Comparison of ENCODE assay signal across 14 cellular contexts in genomic region chr17:47956818-47957590, GRCh38. TPM values are rescaled to one million over a fixed set of nuclear protein-coding genes. Genes with fewer than 3 reads are reported as not detected.
DNase-seq lines count a peak whose midpoint lies in the region; ATAC-seq and TF ChIP-seq lines count a peak whose summit lies in the region.
"Had no signal": no experiment of that assay in that cellular context is flagged by ENCODE, and none has a peak within 500 bp of the region (broad histone marks: within the 10 kb centered on the region; RNA-seq: fewer than 3 reads in every experiment).

No MANE protein-coding gene starts in this region.

- no peak for TF ChIP-seq CTCF in mucosa of descending colon (IDR thresholded peaks at IDR 0.05)

- no peak overlapping the region for H3K4me3 Mint-ChIP-seq in naive thymus-derived CD4-positive, alpha-beta T cell
- H3K4me3 Mint-ChIP-seq in T-helper 17 cell, result no peak overlapping the region
- H3K4me3 Mint-ChIP-seq: activated CD4-positive, alpha-beta T cell treated with anti-CD3 and anti-CD28 coated beads for 36 hours; CD8-positive, alpha-beta T cell had no signal

- H3K9ac ChIP-seq in endocrine pancreas (ENCODE audit: control insufficient read depth, insufficient read depth, low read length), result peak overlapping the region; percentile 61

- H3K4me1 Mint-ChIP-seq in naive thymus-derived CD4-positive, alpha-beta T cell, result no peaks in the 10 kb centered on the region
- H3K4me1 Mint-ChIP-seq in T-helper 17 cell, result no peaks in the 10 kb centered on the region
- H3K4me1 Mint-ChIP-seq: activated CD4-positive, alpha-beta T cell treated with anti-CD3 and anti-CD28 coated beads for 36 hours had no signal

- peak overlapping the region; percentile 57 for H3K27ac ChIP-seq in KOPT-K1 (ENCODE audit: low read depth, low read length, poor library complexity, severe bottlenecking)
- H3K27ac ChIP-seq in naive thymus-derived CD4-positive, alpha-beta T cell (ENCODE audit: low read depth, low read length), result no peak overlapping the region
- H3K27ac ChIP-seq: neutrophil had no signal

- POLR2A ChIA-PET in naive thymus-derived CD4-positive, alpha-beta T cell (lab: Charles Lee), result no interaction called here

- peaks cover 0 to 11% (median 2%) of the 10 kb centered on the region in 5 donors for H3K36me3 Mint-ChIP-seq in naive thymus-derived CD4-positive, alpha-beta T cell
- no peaks in the 10 kb centered on the region for H3K36me3 Mint-ChIP-seq in T-helper 17 cell (ENCODE audit: low read depth)

- H3K4me3 ChIP-seq in endocrine pancreas (ENCODE audit: control insufficient read depth, insufficient read depth, low read length), result peak overlapping the region; percentile 60
- H3K4me3 ChIP-seq in mucosa of descending colon, result peak overlapping the region; percentile 52
- H3K4me3 ChIP-seq in naive thymus-derived CD4-positive, alpha-beta T cell (ENCODE audit: low read length), result no peak overlapping the region

- H3K4me1 ChIP-seq in endocrine pancreas (ENCODE audit: control insufficient read depth, insufficient read depth, low read length) (no peaks in the 10 kb centered on the region), mucosa of descending colon (ENCODE audit: low read depth) (peaks cover 33% of the 10 kb centered on the region)
- no peaks in the 10 kb centered on the region for H3K4me1 ChIP-seq in naive thymus-derived CD4-positive, alpha-beta T cell (ENCODE audit: control insufficient read depth in 2 of 2, insufficient read depth in 2 of 2, low read length in 2 of 2)

- CTCF ChIA-PET in naive thymus-derived CD4-positive, alpha-beta T cell (lab: Charles Lee), result interaction anchor here (0.7 to 1.3 kb wide), 3 partner anchors 10 to 181 kb away, joined by 3 to 5 read pairs (median 4); no protein-coding TSS in a partner anchor

- H3K36me3 ChIP-seq in KOPT-K1 (ENCODE audit: insufficient read depth, low read length) (peaks cover 5% of the 10 kb centered on the region; the same call in 1 of the 2 replicates), endocrine pancreas (ENCODE audit: control insufficient read depth, insufficient read depth, low read length) (no peaks in the 10 kb centered on the region), mucosa of descending colon (ENCODE audit: low read depth) (no peaks in the 10 kb centered on the region)
- H3K36me3 ChIP-seq in naive thymus-derived CD4-positive, alpha-beta T cell (ENCODE audit: control insufficient read depth in 2 of 3, insufficient read depth in 3 of 3, low read length in 3 of 3), result peaks cover 0 to 8% (median 0%) of the 10 kb centered on the region in 3 experiments
- H3K36me3 ChIP-seq: neutrophil had no signal

- no peaks in the 10 kb centered on the region for H3K27me3 Mint-ChIP-seq in naive thymus-derived CD4-positive, alpha-beta T cell
- no peaks in the 10 kb centered on the region for H3K27me3 Mint-ChIP-seq in T-helper 17 cell
- H3K27me3 Mint-ChIP-seq: activated CD4-positive, alpha-beta T cell treated with anti-CD3 and anti-CD28 coated beads for 36 hours had no signal

- H3K9me3 Mint-ChIP-seq in naive thymus-derived CD4-positive, alpha-beta T cell, result no peaks in the 10 kb centered on the region
- H3K9me3 Mint-ChIP-seq: CD8-positive, alpha-beta T cell had no signal

- ATAC-seq in mucosa of descending colon (no peak), T-helper 17 cell (no peak)
- no peak for ATAC-seq in naive thymus-derived CD4-positive, alpha-beta T cell
- ATAC-seq: activated CD4-positive, alpha-beta T cell treated with anti-CD3 and anti-CD28 coated beads for 36 hours; CD8-positive, alpha-beta T cell had no signal

- H3K9me3 ChIP-seq in KOPT-K1 (ENCODE audit: insufficient read depth, low read length, poor library complexity, severe bottlenecking) (no peaks in the 10 kb centered on the region), endocrine pancreas (ENCODE audit: control insufficient read depth, low read length) (no peaks in the 10 kb centered on the region), mucosa of descending colon (no peaks in the 10 kb centered on the region), T-helper 17 cell (ENCODE audit: control insufficient read depth, low read length, poor library complexity, severe bottlenecking) (no peaks in the 10 kb centered on the region)
- no peaks in the 10 kb centered on the region for H3K9me3 ChIP-seq in naive thymus-derived CD4-positive, alpha-beta T cell (ENCODE audit: control insufficient read depth in 2 of 3, low read length in 3 of 3)
- H3K9me3 ChIP-seq: neutrophil had no signal

- H3K27ac Mint-ChIP-seq in naive thymus-derived CD4-positive, alpha-beta T cell, result no peak overlapping the region
- H3K27ac Mint-ChIP-seq in T-helper 17 cell, result no peak overlapping the region
- H3K27ac Mint-ChIP-seq: activated CD4-positive, alpha-beta T cell treated with anti-CD3 and anti-CD28 coated beads for 36 hours; CD8-positive, alpha-beta T cell had no signal

- DNase-seq in COLO668 (lab: John Stamatoyannopoulos, UW; ENCODE audit: unreplicated experiment) (peak; percentile 51), mucosa of descending colon (peak in 2 of 3 donors; percentile 40 to 54), T-helper 17 cell (no peak)
- DNase-seq in naive thymus-derived CD4-positive, alpha-beta T cell, result no peak
- no peak for DNase-seq in activated effector memory CD4-positive, alpha-beta T cell treated with Interleukin-2 at 50 U/mL for 16 hours
- no peak for DNase-seq in activated CD4-positive, CD25-positive, alpha-beta regulatory T cell treated with anti-CD3 and anti-CD28 coated beads, Interleukin-2, amount 50 U/mL, for 72 hours
- DNase-seq: activated CD4-positive, alpha-beta T cell treated with anti-CD3 and anti-CD28 coated beads for 36 hours; CD8-positive, alpha-beta T cell; erythroblast; NCI-H82 had no signal

- intact Hi-C loops in mucosa of descending colon (cut with DNase I, micrococcal nuclease), result no loop called here
- intact Hi-C loops in naive thymus-derived CD4-positive, alpha-beta T cell (cut with micrococcal nuclease), result no loop called here

- H3K27me3 ChIP-seq in endocrine pancreas (ENCODE audit: control insufficient read depth, insufficient read depth, low read length), result no peaks in the 10 kb centered on the region
- no peaks in the 10 kb centered on the region for H3K27me3 ChIP-seq in naive thymus-derived CD4-positive, alpha-beta T cell (ENCODE audit: control insufficient read depth in 2 of 2, insufficient read depth in 2 of 2, low read length in 2 of 2)
- H3K27me3 ChIP-seq: neutrophil had no signal

RNA-seq across cellular contexts. Expression of gene PRR15L, which starts 0.7 kb away (rescaled TPM):
- 100 to 1,000 TPM; 101 to 347 (median 243) TPM for total RNA-seq in mucosa of descending colon
- not detected for total RNA-seq in naive thymus-derived CD4-positive, alpha-beta T cell
- polyA plus RNA-seq in naive thymus-derived CD4-positive, alpha-beta T cell, result under 1 TPM in 1 of 2 donors, not detected in 1; 0.32 TPM
- not detected for total RNA-seq in T-helper 17 cell
- total RNA-seq: activated CD4-positive, alpha-beta T cell treated with anti-CD3 and anti-CD28 coated beads for 36 hours; CD8-positive, alpha-beta T cell; H4 had no signal

RNA-seq across cellular contexts. Expression of gene CDK5RAP3, which starts 13.9 kb away (rescaled TPM):
- total RNA-seq in mucosa of descending colon (100 to 1,000 TPM; 136 to 215 (median 163) TPM), T-helper 17 cell (100 to 1,000 TPM; 228 to 231 TPM)
- 100 to 1,000 TPM; 238 to 349 (median 276) TPM for total RNA-seq in naive thymus-derived CD4-positive, alpha-beta T cell
- polyA plus RNA-seq in naive thymus-derived CD4-positive, alpha-beta T cell, result 10 to 100 TPM; 72.4 to 86.8 TPM

RNA-seq across cellular contexts. Expression of gene PNPO, which starts 15.6 kb away (rescaled TPM):
- total RNA-seq in mucosa of descending colon (10 to 100 TPM; 22.8 to 32.0 (median 24.8) TPM), T-helper 17 cell (10 to 100 TPM in 1 of 2 donors, 1 to 10 TPM in 1; 7.1 to 10.5 TPM)
- total RNA-seq in naive thymus-derived CD4-positive, alpha-beta T cell, result 10 to 100 TPM; 12.0 to 35.7 (median 14.1) TPM
- 10 to 100 TPM; 16.2 to 25.1 TPM for polyA plus RNA-seq in naive thymus-derived CD4-positive, alpha-beta T cell

Comparison
In these comparisons a context has a peak if more than half of its experiments do, and no peak if none do; other contexts are left out.
1. DNase-seq: peak in COLO668 (single experiment) and mucosa of descending colon (2 of 3); none in naive thymus-derived CD4-positive, alpha-beta T cell (0 of 9), activated effector memory CD4-positive, alpha-beta T cell treated with Interleukin-2 at 50 U/mL for 16 hours (single experiment), activated CD4-positive, CD25-positive, alpha-beta regulatory T cell treated with anti-CD3 and anti-CD28 coated beads, Interleukin-2, amount 50 U/mL, for 72 hours (single experiment) and T-helper 17 cell (0 of 3).
2. RNA of gene PRR15L, which starts 0.7 kb away (total RNA-seq): 101 to 347 TPM in mucosa of descending colon; not detected in naive thymus-derived CD4-positive, alpha-beta T cell and not detected in T-helper 17 cell; every median in the first group is over 100 times any median in the second.